ENCODE assay signal across 10 cellular contexts in the genomic region with DNA sequence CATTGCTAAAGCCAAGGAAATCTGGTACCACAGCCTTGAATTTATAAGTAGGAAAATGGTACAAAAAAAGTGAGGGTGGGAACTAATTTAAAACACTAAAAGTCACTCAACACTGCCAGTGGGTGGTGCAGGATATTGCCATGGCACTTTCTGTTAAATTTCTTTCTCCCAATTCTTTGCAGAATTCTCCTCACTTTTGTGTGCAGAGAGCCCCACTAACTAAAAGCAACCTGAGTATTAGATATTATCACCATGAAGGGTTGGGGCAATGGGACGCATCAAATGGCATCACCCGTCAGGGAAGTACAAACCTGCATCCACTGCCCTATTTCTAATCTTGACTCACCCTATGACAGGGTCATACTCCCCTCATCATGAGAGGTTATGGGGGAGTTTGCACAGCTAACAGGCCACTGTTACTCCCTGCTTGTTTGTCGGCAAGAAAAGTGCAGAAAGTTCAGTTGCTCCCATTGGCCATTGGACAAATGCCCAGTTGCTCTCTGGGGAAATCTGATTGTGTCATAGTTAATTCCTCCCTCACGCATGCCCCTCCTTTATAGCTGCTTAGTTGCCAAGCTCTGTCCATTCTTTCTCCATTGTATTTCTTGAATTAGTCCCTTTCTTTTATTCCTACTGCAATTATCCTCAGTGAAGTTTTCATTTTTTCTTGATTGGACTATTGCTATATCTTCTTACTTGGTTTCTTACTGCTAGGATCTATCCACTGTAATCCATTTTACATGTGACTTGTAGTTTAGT.
A peak's percentile ranks its signal among the peaks of the same experiment; 100 is the strongest.
DNase-seq lines count a peak whose midpoint lies in the region; ATAC-seq and TF ChIP-seq lines count a peak whose summit lies in the region.
"Had no signal": no experiment of that assay in that cellular context is flagged by ENCODE, and none has a peak within 500 bp of the region (broad histone marks: within the 10 kb centered on the region; RNA-seq: fewer than 3 reads in every experiment).

No MANE protein-coding gene starts in this region.

- peak; percentile 91 for DNase-seq in LHCN-M2 (ENCODE audit: low read depth)
- peak; percentile 96 to 97 for DNase-seq in cardiac fibroblast (ENCODE audit: low read depth in 2 of 2)
- peak; percentile 74 for DNase-seq in kidney glomerular epithelial cell (lab: John Stamatoyannopoulos, UW)
- peak; percentile 75 for DNase-seq in thoracic aorta (ENCODE audit: low spot score)
- DNase-seq in NCI-H2227 treated with DMSO at 0.1 percent for 48 hours (lab: John Stamatoyannopoulos, UW), result no peak
- no peak for DNase-seq in retina
- DNase-seq in COLO668 (lab: John Stamatoyannopoulos, UW; ENCODE audit: unreplicated experiment), result no peak
- DNase-seq: activated CD4-positive, alpha-beta T cell treated with anti-CD3 and anti-CD28 coated beads for 48 hours; NCI-H2081 treated with DMSO at 0.1 percent for 48 hours had no signal

- H3K4me3 ChIP-seq in cardiac fibroblast (replicated peaks in 1 of 2; ENCODE audit: low read depth in 2 of 2, low read length in 2 of 2) (no peak overlapping the region), thoracic aorta (peak overlapping the region; percentile 4)

- H3K27ac ChIP-seq in thoracic aorta, result peak overlapping the region; percentile 77 to 82

- peaks cover 40 to 92% of the 10 kb centered on the region in 2 donors for H3K4me1 ChIP-seq in thoracic aorta (ENCODE audit: control insufficient read depth in 1 of 2, low read depth in 2 of 2)

- no peaks in the 10 kb centered on the region for H3K27me3 ChIP-seq in thoracic aorta (replicated peaks; ENCODE audit: insufficient read depth)

- TF ChIP-seq CTCF in cardiac fibroblast (IDR thresholded peaks at IDR 0.05; ENCODE audit: low read depth, low read length), result no peak
- TF ChIP-seq CTCF in thoracic aorta (IDR thresholded peaks at IDR 0.05), result no peak

- peak; percentile 63 for ATAC-seq in thoracic aorta (ENCODE audit: insufficient number of reproducible peaks, low FRiP score, low read depth)
- no peak for ATAC-seq in GM18502 (IDR thresholded peaks at IDR 0.05; ENCODE audit: poor library complexity, unreplicated experiment)

- H3K9me3 ChIP-seq in thoracic aorta, result no peaks in the 10 kb centered on the region

- H3K36me3 ChIP-seq in thoracic aorta, result no peaks in the 10 kb centered on the region

Comparison
In these comparisons a context has a peak if more than half of its experiments do, and no peak if none do; other contexts are left out.
1. DNase-seq: peak in LHCN-M2 (single experiment), cardiac fibroblast (2 of 2), kidney glomerular epithelial cell (single experiment) and thoracic aorta (single experiment); none in NCI-H2227 treated with DMSO at 0.1 percent for 48 hours (single experiment), retina (single experiment) and COLO668 (single experiment).